ENCODE assay signal across 8 cellular contexts in genomic region chr10:43671659-43672555, GRCh38. TPM values are rescaled to one million over a fixed set of nuclear protein-coding genes. Genes with fewer than 3 reads are reported as not detected.
DNase-seq lines count a peak whose midpoint lies in the region; ATAC-seq and TF ChIP-seq lines count a peak whose summit lies in the region.

No MANE protein-coding gene starts in this region.

- H3K4me3 ChIP-seq in H7 (ENCODE audit: insufficient read depth, low read depth, low read length) (no peak overlapping the region), WERI-Rb-1 (ENCODE audit: low read depth, low read length) (no peak overlapping the region), lung (no peak overlapping the region), tibial nerve (no peak overlapping the region)

- DNase-seq in ELR (ENCODE audit: low read depth) = peak; percentile 79
- peak; percentile 87 for DNase-seq in H7
- DNase-seq in NCI-H128 (lab: John Stamatoyannopoulos, UW; ENCODE audit: unreplicated experiment) = peak; percentile 3
- DNase-seq in WERI-Rb-1 = peak; percentile 58
- DNase-seq in effector memory CD8-positive, alpha-beta T cell = peak; percentile 58 to 63 (median 62)
- DNase-seq in lung (ENCODE audit: low spot score) = peak; percentile 63
- DNase-seq in tibial nerve (ENCODE audit: low spot score in 2 of 2) = peak in 1 of 2 donors; percentile 95
- no peak for DNase-seq in NK-92 treated with Interleukin-12 subunit alpha and Interleukin-12 subunit beta, amount 100 ng/mL, for 24 hours (lab: John Stamatoyannopoulos, UW)

- H3K9me3 Mint-ChIP-seq in effector memory CD8-positive, alpha-beta T cell = no peaks in the 10 kb centered on the region

- TF ChIP-seq CTCF in WERI-Rb-1 (IDR thresholded peaks at IDR 0.05; ENCODE audit: low read depth, low read length) (peak; percentile 67), lung (IDR thresholded peaks at IDR 0.05; ENCODE audit: control extremely low read depth, extremely low read depth) (peak; percentile 88), tibial nerve (IDR thresholded peaks at IDR 0.05) (peak; percentile 68 to 94 (median 81))

- ATAC-seq in effector memory CD8-positive, alpha-beta T cell (replicated peaks) = peak; percentile 73
- peak; percentile 84 for ATAC-seq in lung (ENCODE audit: insufficient read depth, low FRiP score)

- H3K36me3 Mint-ChIP-seq in effector memory CD8-positive, alpha-beta T cell (ENCODE audit: insufficient read depth) = peaks cover 4% of the 10 kb centered on the region

- H3K36me3 ChIP-seq in H7 (replicated peaks; ENCODE audit: control insufficient read depth, insufficient read depth, low read length) = no peaks in the 10 kb centered on the region
- no peaks in the 10 kb centered on the region for H3K36me3 ChIP-seq in WERI-Rb-1
- H3K36me3 ChIP-seq in lung (ENCODE audit: control insufficient read depth in 2 of 2, insufficient read depth in 2 of 2, low read length in 2 of 2) = no peaks in the 10 kb centered on the region
- no peaks in the 10 kb centered on the region for H3K36me3 ChIP-seq in tibial nerve

- H3K9me3 ChIP-seq in WERI-Rb-1 (ENCODE audit: severe bottlenecking) = no peaks in the 10 kb centered on the region
- no peaks in the 10 kb centered on the region for H3K9me3 ChIP-seq in lung (ENCODE audit: control insufficient read depth in 2 of 2, insufficient read depth in 1 of 2, low read length in 1 of 2)
- H3K9me3 ChIP-seq in tibial nerve = no peaks in the 10 kb centered on the region

- WGBS in lung, 2 donors = 45 to 50% methylated on average over 18 of the region's 18 CpGs
- WGBS in tibial nerve, 2 donors = 44 to 45% methylated on average over 17 to 18 of the region's 18 CpGs

- peaks cover 7% of the 10 kb centered on the region for H3K27me3 ChIP-seq in H7 (ENCODE audit: control insufficient read depth, insufficient read depth, low read length)
- peaks cover 59% of the 10 kb centered on the region for H3K27me3 ChIP-seq in WERI-Rb-1 (ENCODE audit: insufficient read depth, low read depth, severe bottlenecking)
- H3K27me3 ChIP-seq in lung (ENCODE audit: control insufficient read depth, insufficient read depth) = no peaks in the 10 kb centered on the region
- H3K27me3 ChIP-seq in tibial nerve = peaks cover 0 to 18% of the 10 kb centered on the region in 2 donors

- no peaks in the 10 kb centered on the region for H3K4me1 Mint-ChIP-seq in effector memory CD8-positive, alpha-beta T cell (ENCODE audit: low read depth in 2 of 2)

- H3K27me3 Mint-ChIP-seq in effector memory CD8-positive, alpha-beta T cell = peaks cover 44 to 75% of the 10 kb centered on the region in 2 donors

- no peak overlapping the region for H3K4me3 Mint-ChIP-seq in effector memory CD8-positive, alpha-beta T cell

- H3K27ac ChIP-seq in WERI-Rb-1 (no peak overlapping the region), lung (ENCODE audit: low read depth in 1 of 2, low read length in 1 of 2) (no peak overlapping the region), tibial nerve (no peak overlapping the region)

- no peaks in the 10 kb centered on the region for H3K4me1 ChIP-seq in lung (ENCODE audit: control insufficient read depth in 2 of 2, insufficient read depth in 2 of 2, low read length in 2 of 2)
- peaks cover 0 to 13% (median 4%) of the 10 kb centered on the region in 4 donors for H3K4me1 ChIP-seq in tibial nerve

- no peak overlapping the region for H3K27ac Mint-ChIP-seq in effector memory CD8-positive, alpha-beta T cell

- TF ChIP-seq POLR2A in tibial nerve (IDR thresholded peaks at IDR 0.05) = no peak

- TF ChIP-seq EP300 in tibial nerve (IDR thresholded peaks at IDR 0.05) = no peak

RNA-seq across cellular contexts. Expression of gene ZNF32, which starts 23.2 kb away (rescaled TPM):
- total RNA-seq in H7 (2014; rRNA removed; shearing (Covaris generic)) = 24.8 and 27.5 TPM in 2 replicates
- total RNA-seq in lung = 10 to 100 TPM; 27.8 to 33.8 TPM
- 10 to 100 TPM; 21.4 to 60.8 TPM for polyA plus RNA-seq in lung
- 10 to 100 TPM; 33.6 to 66.1 (median 52.5) TPM for total RNA-seq in tibial nerve
